In the genomic region with DNA sequence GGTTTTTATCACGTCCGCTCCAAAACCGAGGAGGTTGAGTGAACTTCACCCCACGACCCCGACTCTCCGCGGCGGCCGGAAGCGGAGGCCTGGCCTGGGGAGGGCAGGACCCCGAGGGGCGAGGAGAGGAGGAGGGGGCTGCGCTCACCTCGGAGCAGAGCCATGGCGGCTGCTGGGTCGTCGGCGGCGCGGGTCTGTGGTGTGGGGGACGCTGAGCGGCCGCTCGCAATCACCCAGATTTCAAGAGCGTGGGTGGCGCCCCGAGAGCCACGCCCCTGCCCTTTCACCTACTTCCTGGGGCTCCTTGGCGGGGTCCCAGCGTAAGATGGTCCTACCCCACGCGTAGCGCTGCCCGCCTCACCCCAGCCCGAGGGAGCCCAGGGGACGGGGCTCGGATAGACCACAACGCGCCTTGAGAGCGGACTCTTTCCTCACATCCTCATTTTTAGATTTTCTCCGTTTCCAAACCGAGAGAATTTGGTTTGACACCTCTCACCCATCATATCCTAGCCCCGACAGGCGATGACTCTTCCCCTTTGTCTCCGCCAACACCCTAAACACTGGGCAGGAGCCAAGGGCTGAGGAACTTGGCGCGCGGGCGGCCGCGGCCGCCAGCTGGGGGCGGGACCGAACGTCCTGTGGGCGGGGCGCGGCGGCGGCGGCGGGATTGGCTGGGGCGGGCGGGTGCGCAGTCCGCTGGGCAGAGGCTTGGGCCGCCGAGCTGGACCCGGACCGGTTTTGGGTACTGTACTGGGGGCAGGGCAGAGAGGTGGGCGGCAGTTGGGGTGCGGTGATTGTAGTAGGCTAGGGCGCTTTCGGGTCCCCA, we compare ENCODE assay signal across 8 cellular contexts. TPM values are rescaled to one million over a fixed set of nuclear protein-coding genes. Genes with fewer than 3 reads are reported as not detected.
DNase-seq lines count a peak whose midpoint lies in the region; ATAC-seq and TF ChIP-seq lines count a peak whose summit lies in the region.

ACAA2 (minus strand) TSS at position 213 of the 826 bp plus-strand sequence; CDS start at position 164, 49 bp downstream.

- peaks cover 36% of the 10 kb centered on the region for H3K4me1 Mint-ChIP-seq in activated naive CD4-positive, alpha-beta T cell treated with anti-CD3 and anti-CD28 coated beads for 36 hours (ENCODE audit: low read depth)

- H3F3A ChIP-seq in MM.1S (ENCODE audit: insufficient read depth, low read length) = peaks cover 13% of the 10 kb centered on the region

- WGBS in gastroesophageal sphincter (ENCODE audit: low coverage in 1 of 2), 2 donors = 0% methylated on average over 1 to 11 of the region's 74 CpGs

- TF ChIP-seq CTCF in MM.1S (IDR thresholded peaks at IDR 0.05; ENCODE audit: low read length) = no peak
- TF ChIP-seq CTCF in gastroesophageal sphincter (IDR thresholded peaks at IDR 0.05) = no peak

- H3K9me2 ChIP-seq in MM.1S (replicated peaks; ENCODE audit: insufficient read depth, low read length) = no peaks in the 10 kb centered on the region

- peak within 1 kb of the TSS; percentile 87 for H3K9ac ChIP-seq in MM.1S (ENCODE audit: low read length)

- no peak for TF ChIP-seq EP300 in gastroesophageal sphincter (IDR thresholded peaks at IDR 0.05)

- H3K27me3 ChIP-seq in MM.1S (replicated peaks; ENCODE audit: insufficient read depth, low read length) (no peaks in the 10 kb centered on the region), gastroesophageal sphincter (no peaks in the 10 kb centered on the region)

- peak within 1 kb of the TSS; percentile 97 for H3K4me2 ChIP-seq in MM.1S (ENCODE audit: low read depth, low read length)

- no peaks in the 10 kb centered on the region for H4K20me1 ChIP-seq in MM.1S (ENCODE audit: insufficient read depth, low read length)

- CTCF ChIA-PET in activated naive CD4-positive, alpha-beta T cell treated with anti-CD3 and anti-CD28 coated beads for 36 hours (lab: Charles Lee) = no interaction called here

- H3K36me3 ChIP-seq in MM.1S (replicated peaks; ENCODE audit: insufficient read depth, low read length) (no peaks in the 10 kb centered on the region), gastroesophageal sphincter (peaks cover 0 to 6% of the 10 kb centered on the region in 2 donors)

- H3K9me3 ChIP-seq in MM.1S (replicated peaks; ENCODE audit: insufficient read depth, low read length) (no peaks in the 10 kb centered on the region), gastroesophageal sphincter (no peaks in the 10 kb centered on the region)

- H3K36me3 Mint-ChIP-seq in activated naive CD4-positive, alpha-beta T cell treated with anti-CD3 and anti-CD28 coated beads for 36 hours (ENCODE audit: low read depth) = peaks cover 15% of the 10 kb centered on the region

- peak; percentile 57 to 60 for TF ChIP-seq POLR2A in gastroesophageal sphincter (IDR thresholded peaks at IDR 0.05)

- DNase-seq in GM03348 (ENCODE audit: low spot score) (peak; percentile 96), HCEC 1CT (peak; percentile 93), MM.1S (peak; percentile 78), SK-N-DZ (ENCODE audit: low spot score) (peak; percentile 83), occipital lobe (lab: John Stamatoyannopoulos, UW) (peak; percentile 83)
- DNase-seq in activated naive CD4-positive, alpha-beta T cell treated with anti-CD3 and anti-CD28 coated beads for 36 hours = peak; percentile 80

- intact Hi-C loops in activated naive CD4-positive, alpha-beta T cell treated with anti-CD3 and anti-CD28 coated beads for 36 hours (cut with micrococcal nuclease) = loop anchor here (1.0 to 10.0 kb wide), 8 partner anchors 252 to 1882 kb away; partner anchors contain the start of genes C18orf32, CXXC1, MEX3C and RPL17

- peak within 1 kb of the TSS; percentile 89 for H3K4me3 ChIP-seq in MM.1S (ENCODE audit: low read length)
- peak within 1 kb of the TSS; percentile 79 to 83 for H3K4me3 ChIP-seq in gastroesophageal sphincter

- peaks cover 16% of the 10 kb centered on the region for H3K9me3 Mint-ChIP-seq in activated naive CD4-positive, alpha-beta T cell treated with anti-CD3 and anti-CD28 coated beads for 36 hours

- H3K27me3 Mint-ChIP-seq in activated naive CD4-positive, alpha-beta T cell treated with anti-CD3 and anti-CD28 coated beads for 36 hours (ENCODE audit: low read depth) = no peaks in the 10 kb centered on the region

- peak within 1 kb of the TSS; percentile 96 for H3K27ac Mint-ChIP-seq in activated naive CD4-positive, alpha-beta T cell treated with anti-CD3 and anti-CD28 coated beads for 36 hours

- H2AFZ ChIP-seq in MM.1S (ENCODE audit: low read length) = peak within 1 kb of the TSS; percentile 94

- H3K79me2 ChIP-seq in MM.1S (ENCODE audit: low read length) = peaks cover 50% of the 10 kb centered on the region

- H3K27ac ChIP-seq in MM.1S (ENCODE audit: low read length) (peak within 1 kb of the TSS; percentile 89), gastroesophageal sphincter (peak within 1 kb of the TSS; percentile 89 to 100 (median 96)), temporal lobe (ENCODE audit: low read depth, low read length) (peak within 1 kb of the TSS; percentile 96)

- peak; percentile 95 for ATAC-seq in gastroesophageal sphincter

- peaks cover 13% of the 10 kb centered on the region for H3K4me1 ChIP-seq in MM.1S (ENCODE audit: low read length)
- peaks cover 3 to 28% (median 5%) of the 10 kb centered on the region in 3 donors for H3K4me1 ChIP-seq in gastroesophageal sphincter

- H3K4me3 Mint-ChIP-seq in activated naive CD4-positive, alpha-beta T cell treated with anti-CD3 and anti-CD28 coated beads for 36 hours = peak within 1 kb of the TSS; percentile 90

RNA-seq across cellular contexts. Expression of gene ACAA2, which starts in this region (rescaled TPM):
- 120 and 132 TPM in 2 replicates for polyA plus RNA-seq in SK-N-DZ (2014; cell fraction: cytosol; rRNA removed)
- polyA plus RNA-seq in SK-N-DZ (2014; cell fraction: nucleus; rRNA removed) = 70.7 and 77.6 TPM in 2 replicates
- 10 to 100 TPM; 67.9 to 69.8 TPM for total RNA-seq in activated naive CD4-positive, alpha-beta T cell treated with anti-CD3 and anti-CD28 coated beads for 36 hours
- total RNA-seq in gastroesophageal sphincter (10 to 100 TPM; 62.3 to 92.3 (median 81.9) TPM), occipital lobe (22.5 TPM), temporal lobe (23.6 TPM)

Comparison
In these comparisons a context has a peak if more than half of its experiments do, and no peak if none do; other contexts are left out.
1. Peak in every context shown above with its lines: DNase-seq, ATAC-seq, H3K4me3 ChIP-seq and H3K27ac ChIP-seq.